In genomic region chr2:9558948-9559381, GRCh38 we compare ENCODE assay signal across 1 cellular context.
TF ChIP-seq lines count a peak whose summit lies in the region.

No MANE protein-coding gene starts in this region.

TF ChIP-seq in WTC11, 78 proteins besides CTCF, POLR2A, EP300 and RAD21 (continued from another document):
- TF ChIP-seq E2F5 (CRISPR knock-in tag; IDR thresholded peaks at IDR 0.05): no peak
